8 cellular contexts compared by ENCODE assay signal in genomic region chr10:23095966-23096813, GRCh38. TPM values are rescaled to one million over a fixed set of nuclear protein-coding genes. Genes with fewer than 3 reads are reported as not detected.
A peak's percentile ranks its signal among the peaks of the same experiment; 100 is the strongest.
DNase-seq lines count a peak whose midpoint lies in the region; ATAC-seq lines count a peak whose summit lies in the region.

No MANE protein-coding gene starts in this region.

- peak overlapping the region; percentile 74 to 85 (median 81) for H3K4me3 ChIP-seq in BLaER1 treated with 17β-estradiol and CSF1 and Interleukin-3, amounts not matched to agents 10 nM and 100 nM
- H3K4me3 ChIP-seq in adipocyte (ENCODE audit: low read length) (peak overlapping the region; percentile 86), trophoblast cell (ENCODE audit: low read depth, low read length) (peak overlapping the region; percentile 84)

- H3K79me1 ChIP-seq in trophoblast cell (ENCODE audit: low read length): peaks cover 10% of the 10 kb centered on the region

- intact Hi-C loops in left cardiac atrium (cut with DNase I): no loop called here

- peak overlapping the region; percentile 60 for H2BK5ac ChIP-seq in trophoblast cell (ENCODE audit: low read depth, low read length, poor library complexity)

- no peak overlapping the region for H3K23ac ChIP-seq in trophoblast cell (ENCODE audit: low read length)

- peaks cover 26 to 40% (median 28%) of the 10 kb centered on the region in 10 experiments for H3K4me1 ChIP-seq in BLaER1 treated with 17β-estradiol and CSF1 and Interleukin-3, amounts not matched to agents 10 nM and 100 nM
- H3K4me1 ChIP-seq in adipocyte (ENCODE audit: control insufficient read depth, insufficient read depth, low read length): peaks cover 16% of the 10 kb centered on the region
- H3K4me1 ChIP-seq in trophoblast cell (ENCODE audit: control insufficient read depth in 1 of 2, insufficient read depth in 2 of 2, low read length in 2 of 2): peaks cover 6 to 9% of the 10 kb centered on the region in 2 experiments

- peaks cover 0 to 15% (median 0%) of the 10 kb centered on the region in 11 experiments; a peak in 7 of 22 replicates for H3K36me3 ChIP-seq in BLaER1 treated with 17β-estradiol and CSF1 and Interleukin-3, amounts not matched to agents 10 nM and 100 nM
- H3K36me3 ChIP-seq in adipocyte (ENCODE audit: control insufficient read depth, insufficient read depth, low read length, severe bottlenecking): no peaks in the 10 kb centered on the region
- peaks cover 0 to 2% of the 10 kb centered on the region in 2 experiments for H3K36me3 ChIP-seq in trophoblast cell (ENCODE audit: control insufficient read depth in 1 of 2, insufficient read depth in 2 of 2, low read length in 2 of 2)

- peak overlapping the region; percentile 23 for H2AK5ac ChIP-seq in trophoblast cell (ENCODE audit: low read length)

- H4K20me1 ChIP-seq in BLaER1 treated with 17β-estradiol and CSF1 and Interleukin-3, amounts not matched to agents 10 nM and 100 nM: no peaks in the 10 kb centered on the region

- peaks cover 5 to 35% (median 17%) of the 10 kb centered on the region in 11 experiments; a peak in 21 of 22 replicates for H3K9me3 ChIP-seq in BLaER1 treated with 17β-estradiol and CSF1 and Interleukin-3, amounts not matched to agents 10 nM and 100 nM (replicated peaks in 1 of 11)
- H3K9me3 ChIP-seq in adipocyte (ENCODE audit: control insufficient read depth, low read length) (peaks cover 29% of the 10 kb centered on the region), trophoblast cell (ENCODE audit: insufficient read depth, low read depth, low read length) (peaks cover 2% of the 10 kb centered on the region)

- peak overlapping the region; percentile 70 for H2BK120ac ChIP-seq in trophoblast cell (ENCODE audit: insufficient read depth, low read length, poor library complexity)

- DNase-seq in RPMI7951 (ENCODE audit: low read depth) (peak; percentile 51), adipocyte (ENCODE audit: low read depth) (peak; percentile 80), left cardiac atrium (peak; percentile 55), trophoblast cell (peak; percentile 38 to 46), NCI-H2081 treated with DMSO at 0.1 percent for 48 hours (lab: John Stamatoyannopoulos, UW) (no peak)

- H4K91ac ChIP-seq in trophoblast cell (ENCODE audit: low read depth, low read length): peak overlapping the region; percentile 87

- H4K12ac ChIP-seq in trophoblast cell (ENCODE audit: low read depth, low read length): peak overlapping the region; percentile 85

- H3K27ac ChIP-seq in BLaER1 treated with 17β-estradiol and CSF1 and Interleukin-3, amounts not matched to agents 10 nM and 100 nM: peak overlapping the region; percentile 89 to 98 (median 95)
- H3K27ac ChIP-seq in trophoblast cell (ENCODE audit: low read depth, low read length): peak overlapping the region; percentile 81

- peak overlapping the region; percentile 81 for H2AFZ ChIP-seq in trophoblast cell (ENCODE audit: insufficient read depth, low read length, poor library complexity)

- H3K9ac ChIP-seq in BLaER1 treated with 17β-estradiol and CSF1 and Interleukin-3, amounts not matched to agents 10 nM and 100 nM: peak overlapping the region; percentile 93 to 97 (median 94)
- H3K9ac ChIP-seq in adipocyte (ENCODE audit: low read length) (peak overlapping the region; percentile 86), trophoblast cell (ENCODE audit: low read length) (peak overlapping the region; percentile 90)

- WGBS in trophoblast cell (ENCODE audit: extremely low coverage, insufficient coverage, insufficient read length): no CpG with 5 or more reads among the region's 21 CpGs

- peak overlapping the region; percentile 95 for H3K4ac ChIP-seq in trophoblast cell (ENCODE audit: low read depth, low read length)

- no peaks in the 10 kb centered on the region for H3K27me3 ChIP-seq in BLaER1 treated with 17β-estradiol and CSF1 and Interleukin-3, amounts not matched to agents 10 nM and 100 nM
- H3K27me3 ChIP-seq in adipocyte (replicated peaks; ENCODE audit: control insufficient read depth, insufficient read depth, low read length): no peaks in the 10 kb centered on the region
- H3K27me3 ChIP-seq in trophoblast cell (ENCODE audit: insufficient read depth, low read length): no peaks in the 10 kb centered on the region

- peak overlapping the region; percentile 88 for H3K18ac ChIP-seq in trophoblast cell (ENCODE audit: low read length)

- ATAC-seq in GM18870 (IDR thresholded peaks at IDR 0.05; ENCODE audit: unreplicated experiment) (peak; percentile 50), HG03060 (IDR thresholded peaks at IDR 0.05; ENCODE audit: low read depth, unreplicated experiment) (peak; percentile 27), left cardiac atrium (peak; percentile 59 to 68)

- peak overlapping the region; percentile 91 for H4K8ac ChIP-seq in trophoblast cell (ENCODE audit: low read depth, low read length)

- H3K14ac ChIP-seq in trophoblast cell (ENCODE audit: low read length): peak overlapping the region; percentile 80

- H3K79me2 ChIP-seq in trophoblast cell (ENCODE audit: control insufficient read depth, insufficient read depth, low read length, poor library complexity): peaks cover 6% of the 10 kb centered on the region

- no peak overlapping the region for H2BK12ac ChIP-seq in trophoblast cell (ENCODE audit: low read length)

- peak overlapping the region; percentile 86 to 98 (median 93) for H3K4me2 ChIP-seq in BLaER1 treated with 17β-estradiol and CSF1 and Interleukin-3, amounts not matched to agents 10 nM and 100 nM
- H3K4me2 ChIP-seq in trophoblast cell (ENCODE audit: low read length): peak overlapping the region; percentile 92

RNA-seq across cellular contexts. Expression of gene MSRB2, which starts 0.8 kb away (rescaled TPM):
- 25.1 and 31.0 TPM in 2 replicates for total RNA-seq in RPMI7951 (2014; rRNA removed; shearing (Covaris generic))
- total RNA-seq in left cardiac atrium: 100 to 1,000 TPM in 1 of 2 donors, 10 to 100 TPM in 1; 99.7 to 100 TPM
- 11.3 and 12.8 TPM in 2 replicates for polyA plus RNA-seq in trophoblast cell (2013)
